24 cellular contexts compared by ENCODE assay signal in genomic region chr16:83602797-83603735, GRCh38.
DNase-seq lines count a peak whose midpoint lies in the region; FAIRE-seq and TF ChIP-seq lines count a peak whose summit lies in the region.
"Had no signal": no experiment of that assay in that cellular context is flagged by ENCODE, and none has a peak within 500 bp of the region (broad histone marks: within the 10 kb centered on the region; RNA-seq: fewer than 3 reads in every experiment).

No MANE protein-coding gene starts in this region.

- peak overlapping the region; percentile 28 for H3K27ac Mint-ChIP-seq in endodermal cell
- H3K27ac Mint-ChIP-seq: CD4-positive, CD25-positive, alpha-beta regulatory T cell had no signal

- TF ChIP-seq CTCF in endodermal cell (conservative IDR thresholded peaks at IDR 0.05) (no peak), OCI-LY7 (conservative IDR thresholded peaks at IDR 0.05; ENCODE audit: low read length) (no peak)

- H3K4me3 ChIP-seq in HUES64 (ENCODE audit: low read length) = no peak overlapping the region
- no peak overlapping the region for H3K4me3 ChIP-seq in endodermal cell (ENCODE audit: low read length)
- no peak overlapping the region for H3K4me3 ChIP-seq in OCI-LY7 (ENCODE audit: low read depth, low read length, poor library complexity, severe bottlenecking)
- H3K4me3 ChIP-seq: GM23248 had no signal

- peaks cover 23% of the 10 kb centered on the region for H3K4me1 ChIP-seq in HUES64 (ENCODE audit: insufficient read depth, low read length)
- no peaks in the 10 kb centered on the region for H3K4me1 ChIP-seq in endodermal cell (ENCODE audit: control insufficient read depth, insufficient read depth, low read length)
- no peaks in the 10 kb centered on the region for H3K4me1 ChIP-seq in OCI-LY7 (ENCODE audit: insufficient read depth, low read length, poor library complexity, severe bottlenecking)
- H3K4me1 ChIP-seq: BE2C, Caco-2 had no signal

- no peaks in the 10 kb centered on the region for H3K27me3 ChIP-seq in HUES64 (ENCODE audit: insufficient read depth, low read length)
- H3K27me3 ChIP-seq in endodermal cell (ENCODE audit: control insufficient read depth, insufficient read depth, low read length, poor library complexity, severe bottlenecking) = no peaks in the 10 kb centered on the region
- H3K27me3 ChIP-seq: BE2C had no signal

- no peaks in the 10 kb centered on the region for H3K27me3 Mint-ChIP-seq in endodermal cell (ENCODE audit: insufficient read depth)
- H3K27me3 Mint-ChIP-seq: CD4-positive, CD25-positive, alpha-beta regulatory T cell had no signal

- H3K9ac ChIP-seq in HUES64 (ENCODE audit: low read depth, low read length) = no peak overlapping the region
- H3K9ac ChIP-seq in endodermal cell (ENCODE audit: extremely low read depth, low read length, poor library complexity, severe bottlenecking) = no peak overlapping the region
- H3K9ac ChIP-seq: GM23248 had no signal

- H3K36me3 ChIP-seq in HUES64 (ENCODE audit: insufficient read depth, low read length) = no peaks in the 10 kb centered on the region
- no peaks in the 10 kb centered on the region for H3K36me3 ChIP-seq in endodermal cell (ENCODE audit: control insufficient read depth, insufficient read depth, low read length)
- no peaks in the 10 kb centered on the region for H3K36me3 ChIP-seq in OCI-LY7 (ENCODE audit: insufficient read depth, low read length)
- H3K36me3 ChIP-seq: BE2C had no signal

- CTCF ChIA-PET in OCI-LY7 (lab: Charles Lee; ENCODE audit: unreplicated experiment) = no interaction called here

- BruUV-seq in OCI-LY7 (replicated peaks; lab: Mats Ljungman, UMichigan) = no TSS peak

- H3K4me2 ChIP-seq in OCI-LY7 (ENCODE audit: low read length) = no peak overlapping the region

- H3K79me2 ChIP-seq in OCI-LY7 (ENCODE audit: insufficient read depth, low read depth, low read length) = no peaks in the 10 kb centered on the region

- no peak overlapping the region for H3K4me3 Mint-ChIP-seq in endodermal cell
- H3K4me3 Mint-ChIP-seq: CD4-positive, CD25-positive, alpha-beta regulatory T cell had no signal

- H2AFZ ChIP-seq in OCI-LY7 (ENCODE audit: low read length) = no peak overlapping the region

- peaks cover 1% of the 10 kb centered on the region for H3K4me1 Mint-ChIP-seq in endodermal cell
- H3K4me1 Mint-ChIP-seq: CD4-positive, CD25-positive, alpha-beta regulatory T cell had no signal

- H3K36me3 Mint-ChIP-seq in endodermal cell (ENCODE audit: low read depth) = no peaks in the 10 kb centered on the region
- H3K36me3 Mint-ChIP-seq: CD4-positive, CD25-positive, alpha-beta regulatory T cell had no signal

- H3K27ac ChIP-seq in HUES64 (ENCODE audit: low read depth, low read length) = peak overlapping the region; percentile 65; the same call in 1 of the 2 replicates
- no peak overlapping the region for H3K27ac ChIP-seq in endodermal cell (ENCODE audit: low read depth, low read length)
- H3K27ac ChIP-seq in OCI-LY7 (ENCODE audit: low read depth, low read length, poor library complexity, severe bottlenecking) = no peak overlapping the region
- H3K27ac ChIP-seq: GM23248 had no signal

- POLR2A ChIA-PET in OCI-LY7 (lab: Charles Lee) = no interaction called here

- no peak for TF ChIP-seq POLR2A in GM12891 (IDR thresholded peaks at IDR 0.05; ENCODE audit: low read depth, low read length)

- no peaks in the 10 kb centered on the region for H3K9me2 ChIP-seq in OCI-LY7 (ENCODE audit: insufficient read depth, low read length)

- 53% methylated on average over 4 of the region's 4 CpGs for WGBS in HUES64
- 87 to 100% methylated on average over 2 to 4 of the region's 4 CpGs for WGBS in endodermal cell (ENCODE audit: insufficient coverage in 1 of 2, insufficient read length in 1 of 2), 2 experiments

- H3K9me3 ChIP-seq in HUES64 (ENCODE audit: insufficient read depth, low read depth, low read length) = no peaks in the 10 kb centered on the region
- no peaks in the 10 kb centered on the region for H3K9me3 ChIP-seq in endodermal cell (ENCODE audit: control insufficient read depth, low read length)
- no peaks in the 10 kb centered on the region for H3K9me3 ChIP-seq in OCI-LY7 (ENCODE audit: low read length)
- H3K9me3 ChIP-seq: BE2C, Caco-2 had no signal

- DNase-seq in GM12891 (ENCODE audit: insufficient read length, low spot score) (no peak), endodermal cell (no peak), iPS-NIHi11 (ENCODE audit: low spot score) (peak; percentile 39), NK-92 (lab: John Stamatoyannopoulos, UW; ENCODE audit: unreplicated experiment) (no peak), NCI-H2029 (lab: John Stamatoyannopoulos, UW) (no peak), OCI-LY7 (ENCODE audit: low spot score) (no peak), NCI-H345 treated with DMSO at 0.1 percent for 48 hours (lab: John Stamatoyannopoulos, UW; ENCODE audit: unreplicated experiment) (no peak)
- DNase-seq: BE2C; Caco-2; CD4-positive, CD25-positive, alpha-beta regulatory T cell; GM23248; IMR-90; Karpas-422; MM.1S; NCI-H1092; NCI-H146; NCI-H2081; NCI-H2171 treated with DMSO at 0.1 percent for 48 hours; NCI-H446 treated with DMSO at 0.1 percent for 48 hours; NK-92 treated with Interleukin-12 subunit alpha and Interleukin-12 subunit beta, amount 100 ng/mL, for 24 hours; OCI-M1; Right ventricle myocardium superior had no signal

- H3K9me3 Mint-ChIP-seq in endodermal cell = no peaks in the 10 kb centered on the region

- intact Hi-C loops in OCI-LY7 (cut with micrococcal nuclease; ENCODE audit: unreplicated experiment) = no loop called here

- no peak for FAIRE-seq in GM12891 (lab: Jason Lieb, UNC)
- FAIRE-seq: G401.6 had no signal

- no peaks in the 10 kb centered on the region for H4K20me1 ChIP-seq in OCI-LY7 (ENCODE audit: insufficient read depth, low read length)

TF ChIP-seq in GM12891, 5 proteins besides CTCF, POLR2A, EP300 and RAD21:
- TF ChIP-seq SPI1 (IDR thresholded peaks at IDR 0.05; ENCODE audit: low read depth, low read length) = peak; percentile 31; the same call in 1 of the 2 replicates
- TF ChIP-seq POU2F2 (IDR thresholded peaks at IDR 0.05; ENCODE audit: low read depth, low read length) = no peak
- TF ChIP-seq POLR2AphosphoS5 (IDR thresholded peaks at IDR 0.05; ENCODE audit: low read depth, low read length) = no peak
- TF ChIP-seq PAX5 (IDR thresholded peaks at IDR 0.05; ENCODE audit: insufficient read depth, low read length, severe bottlenecking) = no peak
- TF ChIP-seq TAF1 (IDR thresholded peaks at IDR 0.05; ENCODE audit: low read depth, low read length) = no peak
